In genomic region chr7:19969859-19970493, GRCh38 we compare ENCODE assay signal across 1 cellular context.
TF ChIP-seq lines count a peak whose summit lies in the region.

No MANE protein-coding gene starts in this region.

TF ChIP-seq in A549, 52 proteins besides CTCF, POLR2A, EP300 and RAD21 (continued from another document):
- TF ChIP-seq POLR2AphosphoS2 (conservative IDR thresholded peaks at IDR 0.05; ENCODE audit: low read length) (no peak), MYC (IDR thresholded peaks at IDR 0.05; ENCODE audit: borderline replicate concordance, low read length) (no peak), PHF8 (IDR thresholded peaks at IDR 0.05; ENCODE audit: borderline replicate concordance, low read depth) (no peak), SMC3 (IDR thresholded peaks at IDR 0.05) (peak; percentile 61), CEBPB (IDR thresholded peaks at IDR 0.05) (peak; percentile 51 to 89; a peak in 3 of 4 replicates), FOXS1 (CRISPR knock-in tag; IDR thresholded peaks at IDR 0.05) (no peak), ZC3H11A (IDR thresholded peaks at IDR 0.05) (no peak), JUN (IDR thresholded peaks at IDR 0.05) (peak; percentile 94 to 96; a peak in 4 of 5 replicates), JUNB (IDR thresholded peaks at IDR 0.05) (peak; percentile 97), HES2 (IDR thresholded peaks at IDR 0.05) (peak; percentile 64), BCL3 (IDR thresholded peaks at IDR 0.05) (peak; percentile 94; the same call in 2 of the 3 replicates), GATA3 (IDR thresholded peaks at IDR 0.05; ENCODE audit: borderline replicate concordance) (peak; percentile 99), NPAS2 (CRISPR knock-in tag; IDR thresholded peaks at IDR 0.05; ENCODE audit: borderline replicate concordance) (no peak), ELK1 (IDR thresholded peaks at IDR 0.05; ENCODE audit: low read depth, low read length) (no peak), E2F6 (IDR thresholded peaks at IDR 0.05; ENCODE audit: borderline replicate concordance, low read depth) (no peak), NFE2L2 (conservative IDR thresholded peaks at IDR 0.05; ENCODE audit: low read length) (no peak), PBX3 (IDR thresholded peaks at IDR 0.05) (peak; percentile 89), RNF2 (IDR thresholded peaks at IDR 0.05; ENCODE audit: borderline replicate concordance, low read depth) (no peak), ZNF302 (CRISPR knock-in tag; IDR thresholded peaks at IDR 0.05) (no peak), TFCP2L1 (CRISPR knock-in tag; IDR thresholded peaks at IDR 0.05) (no peak), CHD4 (IDR thresholded peaks at IDR 0.05; ENCODE audit: borderline replicate concordance) (no peak), RCOR1 (IDR thresholded peaks at IDR 0.05; ENCODE audit: low read depth, low read length) (no peak), USF2 (IDR thresholded peaks at IDR 0.05) (peak; percentile 77), HEYL (CRISPR knock-in tag; IDR thresholded peaks at IDR 0.05) (no peak), HMGXB4 (CRISPR knock-in tag; IDR thresholded peaks at IDR 0.05; ENCODE audit: borderline replicate concordance) (no peak), HOXA7 (CRISPR knock-in tag; IDR thresholded peaks at IDR 0.05) (no peak)
